In the genomic region with DNA sequence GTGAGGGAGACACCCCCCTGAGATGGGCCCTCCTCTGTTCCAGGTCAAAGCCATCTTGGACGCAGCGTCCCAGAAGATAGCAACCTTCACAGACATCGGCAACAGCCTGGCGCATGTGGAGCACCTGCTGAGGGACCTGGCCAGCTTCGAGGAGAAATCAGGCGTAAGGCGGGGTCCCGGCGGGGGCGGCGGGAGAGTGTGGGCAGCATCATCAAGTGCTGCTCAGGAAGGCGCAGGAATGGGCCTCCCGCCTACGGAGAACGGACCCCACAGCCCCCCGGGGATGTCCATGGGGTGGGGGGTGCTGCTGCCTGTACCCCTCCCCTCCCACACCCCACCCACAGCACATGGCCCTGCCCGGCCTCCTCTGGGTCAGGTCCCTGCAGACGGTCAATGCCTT, we compare ENCODE assay signal across 23 cellular contexts. TPM values are rescaled to one million over a fixed set of nuclear protein-coding genes. Genes with fewer than 3 reads are reported as not detected.
A peak's percentile ranks its signal among the peaks of the same experiment; 100 is the strongest.
DNase-seq lines count a peak whose midpoint lies in the region; ATAC-seq and TF ChIP-seq lines count a peak whose summit lies in the region.
"Had no signal": no experiment of that assay in that cellular context is flagged by ENCODE, and none has a peak within 500 bp of the region (broad histone marks: within the 10 kb centered on the region; RNA-seq: fewer than 3 reads in every experiment).

No MANE protein-coding gene starts in this region.

- no peak for ATAC-seq in left ventricle myocardium superior
- no peak for ATAC-seq in HG02970 (IDR thresholded peaks at IDR 0.05; ENCODE audit: low FRiP score, unreplicated experiment)
- no peak for ATAC-seq in GM21825 (IDR thresholded peaks at IDR 0.05; ENCODE audit: unreplicated experiment)

- H3K27me3 ChIP-seq in layer of hippocampus (ENCODE audit: control insufficient read depth, insufficient read depth, low read length) = no peaks in the 10 kb centered on the region
- H3K27me3 ChIP-seq: BLaER1 had no signal

- H3K36me3 Mint-ChIP-seq in chondrocyte (ENCODE audit: low read depth) = peaks cover 7% of the 10 kb centered on the region
- H3K36me3 Mint-ChIP-seq in activated CD4-positive, alpha-beta T cell treated with anti-CD3 and anti-CD28 coated beads, Interleukin-2, amount 10 ng/mL, durations not matched to agents 24 days and 14 days (ENCODE audit: low read depth) = no peaks in the 10 kb centered on the region

- no peaks in the 10 kb centered on the region for H3K4me1 Mint-ChIP-seq in chondrocyte (ENCODE audit: low read depth)
- H3K4me1 Mint-ChIP-seq in activated CD4-positive, alpha-beta T cell treated with anti-CD3 and anti-CD28 coated beads, Interleukin-2, amount 10 ng/mL, durations not matched to agents 24 days and 14 days = no peaks in the 10 kb centered on the region

- H3K27ac ChIP-seq in layer of hippocampus (ENCODE audit: low read depth, low read length) = peak overlapping the region; percentile 57
- H3K27ac ChIP-seq in temporal lobe (ENCODE audit: low read depth, low read length) = peak overlapping the region; percentile 59
- H3K27ac ChIP-seq: BLaER1, GM23248, SK-N-MC had no signal

- DNase-seq in left ventricle myocardium superior (peak; percentile 13), cardiac septum (ENCODE audit: low spot score) (no peak), chondrocyte (ENCODE audit: low spot score) (peak; percentile 86)
- DNase-seq in activated CD4-positive, alpha-beta T cell treated with anti-CD3 and anti-CD28 coated beads, Interleukin-2, amount 10 ng/mL, durations not matched to agents 24 days and 14 days = no peak
- DNase-seq: CD4-positive, CD25-positive, alpha-beta regulatory T cell; GM23248; H9; HFFc6; IMR-90; KG1; MG63; NCI-H1105 treated with DMSO at 0.1 percent for 48 hours; NCI-H2029 treated with DMSO at 0.1 percent for 48 hours; NCI-H2227 treated with DMSO at 0.1 percent for 48 hours; NCI-H526 treated with DMSO at 0.1 percent for 48 hours; RPMI8226; SIG-M5 had no signal

- TF ChIP-seq CTCF in chondrocyte (IDR thresholded peaks at IDR 0.05) = no peak

- peaks cover 1% of the 10 kb centered on the region for H3K27me3 Mint-ChIP-seq in chondrocyte (ENCODE audit: low read depth)
- no peaks in the 10 kb centered on the region for H3K27me3 Mint-ChIP-seq in activated CD4-positive, alpha-beta T cell treated with anti-CD3 and anti-CD28 coated beads, Interleukin-2, amount 10 ng/mL, durations not matched to agents 24 days and 14 days
- H3K27me3 Mint-ChIP-seq: CD4-positive, CD25-positive, alpha-beta regulatory T cell had no signal

- H3K9me3 Mint-ChIP-seq in chondrocyte (ENCODE audit: low read depth) = peaks cover 15% of the 10 kb centered on the region
- no peaks in the 10 kb centered on the region for H3K9me3 Mint-ChIP-seq in activated CD4-positive, alpha-beta T cell treated with anti-CD3 and anti-CD28 coated beads, Interleukin-2, amount 10 ng/mL, durations not matched to agents 24 days and 14 days
- H3K9me3 Mint-ChIP-seq: HFFc6 had no signal

- no peak overlapping the region for H3K4me3 Mint-ChIP-seq in chondrocyte (ENCODE audit: unreplicated experiment)
- H3K4me3 Mint-ChIP-seq in activated CD4-positive, alpha-beta T cell treated with anti-CD3 and anti-CD28 coated beads, Interleukin-2, amount 10 ng/mL, durations not matched to agents 24 days and 14 days = no peak overlapping the region
- H3K4me3 Mint-ChIP-seq: CD4-positive, CD25-positive, alpha-beta regulatory T cell; H9; HFFc6 had no signal

- intact Hi-C loops in left ventricle myocardium superior (cut with micrococcal nuclease) = no loop called here
- intact Hi-C loops in cardiac septum (cut with DNase I) = no loop called here
- intact Hi-C loops in activated CD4-positive, alpha-beta T cell treated with anti-CD3 and anti-CD28 coated beads, Interleukin-2, amount 10 ng/mL, durations not matched to agents 24 days and 14 days (cut with micrococcal nuclease) = no loop called here

- no peak overlapping the region for H3K27ac Mint-ChIP-seq in chondrocyte (ENCODE audit: unreplicated experiment)
- no peak overlapping the region for H3K27ac Mint-ChIP-seq in activated CD4-positive, alpha-beta T cell treated with anti-CD3 and anti-CD28 coated beads, Interleukin-2, amount 10 ng/mL, durations not matched to agents 24 days and 14 days
- H3K27ac Mint-ChIP-seq: CD4-positive, CD25-positive, alpha-beta regulatory T cell; HFFc6 had no signal

RNA-seq across cellular contexts. Expression of a gene that starts 31.2 kb away (rescaled TPM):
- total RNA-seq in left ventricle myocardium superior = not detected
- total RNA-seq in cardiac septum = 0.46 TPM
- 0.34 to 0.85 TPM (median 0.60 TPM) in 3 replicates for total RNA-seq in chondrocyte
- total RNA-seq in temporal lobe = 0.49 TPM
- not detected in 2 replicates for total RNA-seq in activated CD4-positive, alpha-beta T cell treated with anti-CD3 and anti-CD28 coated beads, Interleukin-2, amount 10 ng/mL, durations not matched to agents 24 days and 14 days
- total RNA-seq: CD4-positive, CD25-positive, alpha-beta regulatory T cell; GM23248; HFFc6 had no signal

RNA-seq across cellular contexts. Expression of a gene that starts 48.2 kb away (rescaled TPM):
- total RNA-seq in left ventricle myocardium superior (7.1 TPM), cardiac septum (13.7 TPM), chondrocyte (1.9 to 2.0 TPM in 2 of 3 replicates, not detected in the other), temporal lobe (0.74 TPM)
- not detected in 2 replicates for total RNA-seq in activated CD4-positive, alpha-beta T cell treated with anti-CD3 and anti-CD28 coated beads, Interleukin-2, amount 10 ng/mL, durations not matched to agents 24 days and 14 days
- total RNA-seq: CD4-positive, CD25-positive, alpha-beta regulatory T cell had no signal

Comparison
In these comparisons a context has a peak if more than half of its experiments do, and no peak if none do; other contexts are left out.
1. DNase-seq: peak in left ventricle myocardium superior (single experiment) and chondrocyte (single experiment); none in cardiac septum (single experiment) and activated CD4-positive, alpha-beta T cell treated with anti-CD3 and anti-CD28 coated beads, Interleukin-2, amount 10 ng/mL, durations not matched to agents 24 days and 14 days (single experiment).